Comparison of ENCODE assay signal across 35 cellular contexts in genomic region chr14:94380225-94381148, GRCh38. TPM values are rescaled to one million over a fixed set of nuclear protein-coding genes. Genes with fewer than 3 reads are reported as not detected.
DNase-seq lines count a peak whose midpoint lies in the region; ATAC-seq lines count a peak whose summit lies in the region.
"Had no signal": no experiment of that assay in that cellular context is flagged by ENCODE, and none has a peak within 500 bp of the region (broad histone marks: within the 10 kb centered on the region; RNA-seq: fewer than 3 reads in every experiment).

No MANE protein-coding gene starts in this region.

- H3K27ac ChIP-seq in SJSA1 (peak overlapping the region; percentile 31; the same call in 1 of the 2 replicates), epithelial cell of prostate (peak overlapping the region; percentile 20)
- H3K27ac ChIP-seq: dorsolateral prefrontal cortex, gastroesophageal sphincter, hepatocyte, neural progenitor cell, SJCRH30, thoracic aorta had no signal

- no peaks in the 10 kb centered on the region for H3K27me3 ChIP-seq in SJSA1 (replicated peaks)
- H3K27me3 ChIP-seq: hepatocyte, neural progenitor cell, SJCRH30 had no signal

- H3K27ac Mint-ChIP-seq in stimulated activated naive CD8-positive, alpha-beta T cell treated with anti-CD3 and anti-CD28 coated beads, Interleukin-15, Interleukin-2, amounts not matched to agents 100 ng/mL and 50 ng/mL, for 24 hours = peak overlapping the region; percentile 42
- H3K27ac Mint-ChIP-seq: activated naive CD4-positive, alpha-beta T cell treated with anti-CD3 and anti-CD28 coated beads, Interleukin-2, amount 50 U/mL, for 24 hours; activated T-cell treated with anti-CD3 and anti-CD28 coated beads, Interleukin-2, amount 50 U/mL, for 24 hours; B cell; CD8-positive, alpha-beta memory T cell; neural progenitor cell; progenitor cell of endocrine pancreas; T-cell had no signal

- no peaks in the 10 kb centered on the region for H3K36me3 Mint-ChIP-seq in stimulated activated naive CD8-positive, alpha-beta T cell treated with anti-CD3 and anti-CD28 coated beads, Interleukin-15, Interleukin-2, amounts not matched to agents 100 ng/mL and 50 ng/mL, for 24 hours (ENCODE audit: low read depth)
- H3K36me3 Mint-ChIP-seq: activated naive CD4-positive, alpha-beta T cell treated with anti-CD3 and anti-CD28 coated beads, Interleukin-2, amount 50 U/mL, for 24 hours; CD8-positive, alpha-beta memory T cell; T-cell had no signal

- H3K36me3 ChIP-seq in SJSA1 = no peaks in the 10 kb centered on the region
- H3K36me3 ChIP-seq: gastroesophageal sphincter, neural progenitor cell, SJCRH30, thoracic aorta had no signal

- no peaks in the 10 kb centered on the region for H3K27me3 Mint-ChIP-seq in stimulated activated naive CD8-positive, alpha-beta T cell treated with anti-CD3 and anti-CD28 coated beads, Interleukin-15, Interleukin-2, amounts not matched to agents 100 ng/mL and 50 ng/mL, for 24 hours
- H3K27me3 Mint-ChIP-seq: progenitor cell of endocrine pancreas had no signal

- H3K4me1 ChIP-seq in SJSA1 (replicated peaks) = peaks cover 15% of the 10 kb centered on the region
- H3K4me1 ChIP-seq: SJCRH30 had no signal

- no peaks in the 10 kb centered on the region for H3K9me3 Mint-ChIP-seq in stimulated activated naive CD8-positive, alpha-beta T cell treated with anti-CD3 and anti-CD28 coated beads, Interleukin-15, Interleukin-2, amounts not matched to agents 100 ng/mL and 50 ng/mL, for 24 hours
- H3K9me3 Mint-ChIP-seq: activated naive CD4-positive, alpha-beta T cell treated with anti-CD3 and anti-CD28 coated beads, Interleukin-2, amount 50 U/mL, for 24 hours; activated T-cell treated with anti-CD3 and anti-CD28 coated beads, Interleukin-2, amount 50 U/mL, for 24 hours; CD8-positive, alpha-beta memory T cell; neural progenitor cell; T-cell had no signal

- no peak for ATAC-seq in Right ventricle myocardium superior (ENCODE audit: poor library complexity)
- no peak for ATAC-seq in HG03045 (IDR thresholded peaks at IDR 0.05; ENCODE audit: unreplicated experiment)
- ATAC-seq: activated CD4-positive, CD25-positive, alpha-beta regulatory T cell treated with anti-CD3 and anti-CD28 coated beads, Interleukin-2, amount 50 U/mL, for 24 hours; gastroesophageal sphincter; left colon; T-cell had no signal

- no peaks in the 10 kb centered on the region for H3K9me3 ChIP-seq in SJSA1 (replicated peaks)
- H3K9me3 ChIP-seq: gastroesophageal sphincter, SJCRH30, thoracic aorta had no signal

- peak; percentile 50 for DNase-seq in activated effector memory CD4-positive, alpha-beta T cell treated with anti-CD3 and anti-CD28 coated beads, Interleukin-2, amount 50 U/mL, for 16 hours
- DNase-seq in activated effector memory CD4-positive, alpha-beta T cell treated with Interleukin-2 at 50 U/mL for 16 hours = no peak
- no peak for DNase-seq in SJSA1 (ENCODE audit: low read depth in 1 of 2, low spot score in 2 of 2)
- no peak for DNase-seq in epithelial cell of prostate (ENCODE audit: low read depth, low spot score)
- DNase-seq in Right ventricle myocardium superior = no peak
- DNase-seq in retina = no peak
- DNase-seq: activated T-cell treated with anti-CD3 and anti-CD28 coated beads, Interleukin-2, amount 50 U/mL, for 24 hours; aorta; CD8-positive, alpha-beta memory T cell; DMS153; GOT3; left colon; mesenchymal stem cell; NCI-H1105 treated with DMSO at 0.1 percent for 48 hours; NCI-H2081; NCI-H345; SJCRH30; stimulated activated naive CD4-positive, alpha-beta T cell; T-cell had no signal

- no peak overlapping the region for H3K4me3 ChIP-seq in SJSA1
- H3K4me3 ChIP-seq: dorsolateral prefrontal cortex, gastroesophageal sphincter, hepatocyte, neural progenitor cell, SJCRH30, thoracic aorta had no signal

- no peak overlapping the region for H3K4me3 Mint-ChIP-seq in stimulated activated naive CD8-positive, alpha-beta T cell treated with anti-CD3 and anti-CD28 coated beads, Interleukin-15, Interleukin-2, amounts not matched to agents 100 ng/mL and 50 ng/mL, for 24 hours
- H3K4me3 Mint-ChIP-seq: activated naive CD4-positive, alpha-beta T cell treated with anti-CD3 and anti-CD28 coated beads, Interleukin-2, amount 50 U/mL, for 24 hours; activated T-cell treated with anti-CD3 and anti-CD28 coated beads, Interleukin-2, amount 50 U/mL, for 24 hours; B cell; CD8-positive, alpha-beta memory T cell; neural progenitor cell; T-cell had no signal

- intact Hi-C loops in Right ventricle myocardium superior (cut with DNase I) = no loop called here

- H3K4me1 Mint-ChIP-seq in stimulated activated naive CD8-positive, alpha-beta T cell treated with anti-CD3 and anti-CD28 coated beads, Interleukin-15, Interleukin-2, amounts not matched to agents 100 ng/mL and 50 ng/mL, for 24 hours (ENCODE audit: low read depth) = peaks cover 11% of the 10 kb centered on the region
- H3K4me1 Mint-ChIP-seq: activated naive CD4-positive, alpha-beta T cell treated with anti-CD3 and anti-CD28 coated beads, Interleukin-2, amount 50 U/mL, for 24 hours; B cell; CD8-positive, alpha-beta memory T cell; T-cell had no signal

RNA-seq across cellular contexts. Expression of gene SERPINA1, which starts 7.9 kb away (rescaled TPM):
- total RNA-seq in SJSA1 (2014; rRNA removed; shearing (Covaris generic)) = 3.9 and 6.9 TPM in 2 replicates
- 5.0 TPM for total RNA-seq in Right ventricle myocardium superior
- total RNA-seq: A673, fibroblast of lung, SJCRH30 had no signal

RNA-seq across cellular contexts. Expression of gene SERPINA2, which starts 14.0 kb away (rescaled TPM):
- not detected in 2 replicates for total RNA-seq in SJSA1 (2014; rRNA removed; shearing (Covaris generic))
- total RNA-seq in Right ventricle myocardium superior = not detected
- total RNA-seq: A673; activated CD8-positive, alpha-beta memory T cell treated with anti-CD3 and anti-CD28 coated beads for 36 hours; aorta; B cell; cardiac septum; CD8-positive, alpha-beta memory T cell; dorsolateral prefrontal cortex; fibroblast of lung; gastroesophageal sphincter; hepatocyte; left colon; M059J; progenitor cell of endocrine pancreas; SJCRH30; T-cell; thoracic aorta had no signal

RNA-seq across cellular contexts. Expression of gene SERPINA6, which starts 57.4 kb away (rescaled TPM):
- total RNA-seq in SJSA1 (2014; rRNA removed; shearing (Covaris generic)) = not detected in 2 replicates
- total RNA-seq in Right ventricle myocardium superior = not detected
- total RNA-seq: A673; activated CD8-positive, alpha-beta memory T cell treated with anti-CD3 and anti-CD28 coated beads for 36 hours; aorta; B cell; cardiac septum; CD8-positive, alpha-beta memory T cell; dorsolateral prefrontal cortex; fibroblast of lung; gastroesophageal sphincter; SJCRH30; T-cell; thoracic aorta had no signal
